ENCODE assay signal across 14 cellular contexts in genomic region chr2:238702691-238703415, GRCh38.
"Had no signal": no experiment of that assay in that cellular context is flagged by ENCODE, and none has a peak within 500 bp of the region (broad histone marks: within the 10 kb centered on the region; RNA-seq: fewer than 3 reads in every experiment).

No MANE protein-coding gene starts in this region.

- H3K36me3 ChIP-seq: cardiac muscle cell, gastroesophageal sphincter, lower lobe of right lung, uterus had no signal

- H3K36me3 Mint-ChIP-seq: naive B cell had no signal

- DNase-seq: activated B cell treated with CpG ODN at 0.5 μM for 24 hours; activated CD4-positive, alpha-beta T cell treated with anti-CD3 and anti-CD28 coated beads, Interleukin-2, amount 50 U/mL, for 48 hours; activated naive CD4-positive, alpha-beta T cell treated with Interleukin-2 at 50 U/mL for 16 hours; effector CD8-positive, alpha-beta T cell; lower lobe of right lung; naive B cell; occipital lobe; stimulated activated CD4-positive, alpha-beta T cell treated with anti-CD3 and anti-CD28 coated beads, Interleukin-4, amount 100 ng/mL, for 1 hour; stimulated activated CD8-positive, alpha-beta memory T cell treated with anti-CD3 and anti-CD28 coated beads, Interleukin-4, amount 100 ng/mL, for 48 hours; stimulated activated naive CD8-positive, alpha-beta T cell treated with anti-CD3 and anti-CD28 coated beads, Interleukin-15, amount 100 ng/mL, for 72 hours; T-helper 2 cell had no signal

- H3K4me1 Mint-ChIP-seq: activated B cell treated with CpG ODN at 0.5 μM for 24 hours had no signal

- H3K4me3 ChIP-seq: cardiac muscle cell, gastroesophageal sphincter, lower lobe of right lung, uterus had no signal

- H3K27me3 ChIP-seq: cardiac muscle cell, gastroesophageal sphincter, uterus had no signal

- H3K27me3 Mint-ChIP-seq: activated B cell treated with CpG ODN at 0.5 μM for 24 hours, naive B cell had no signal

- H3K4me3 Mint-ChIP-seq: activated B cell treated with CpG ODN at 0.5 μM for 24 hours; naive B cell; stimulated activated naive CD8-positive, alpha-beta T cell treated with anti-CD3 and anti-CD28 coated beads, Interleukin-15, amount 100 ng/mL, for 72 hours had no signal

- H3K27ac Mint-ChIP-seq: activated B cell treated with CpG ODN at 0.5 μM for 24 hours had no signal

- H3K4me1 ChIP-seq: gastroesophageal sphincter, uterus had no signal

- ATAC-seq: gastroesophageal sphincter, lower lobe of right lung had no signal

- H3K27ac ChIP-seq: cardiac muscle cell, lower lobe of right lung, uterus had no signal

- H3K9me3 Mint-ChIP-seq: activated B cell treated with CpG ODN at 0.5 μM for 24 hours; stimulated activated naive CD8-positive, alpha-beta T cell treated with anti-CD3 and anti-CD28 coated beads, Interleukin-15, amount 100 ng/mL, for 72 hours had no signal

- H3K9me3 ChIP-seq: gastroesophageal sphincter, lower lobe of right lung, uterus had no signal
